ENCODE assay signal across 8 cellular contexts in genomic region chr7:102713011-102713690, GRCh38. TPM values are rescaled to one million over a fixed set of nuclear protein-coding genes. Genes with fewer than 3 reads are reported as not detected.
DNase-seq lines count a peak whose midpoint lies in the region; ATAC-seq lines count a peak whose summit lies in the region.
"Not testable (repeated sequence)": the region's sequence is repeated elsewhere in the genome, so short reads cannot be mapped to it uniquely, and the experiment has no call there.

No MANE protein-coding gene starts in this region.

- POLR2A ChIA-PET in activated CD8-positive, alpha-beta T cell treated with anti-CD3 and anti-CD28 coated beads, Interleukin-2, amount 10 ng/mL, durations not matched to agents 7 days and 5 days (lab: Charles Lee) = interaction anchor here (0.6 kb wide), 1 partner anchor 634 kb away, joined by 3 read pairs; no protein-coding TSS in a partner anchor

- peak overlapping the region; percentile 88 for H3K27ac Mint-ChIP-seq in activated CD8-positive, alpha-beta T cell treated with anti-CD3 and anti-CD28 coated beads, Interleukin-2, amount 10 ng/mL, durations not matched to agents 7 days and 5 days
- H3K27ac Mint-ChIP-seq in dendritic cell treated with granulocyte-macrophage colony-stimulating factor and Interleukin-4, amounts not matched to agents 40 ng/mL and 50 ng/mL, for 4 days = peak overlapping the region; percentile 82

- peak; percentile 68 for DNase-seq in NOMO-1 treated with DMSO at 0.1 percent for 48 hours (lab: John Stamatoyannopoulos, UW; ENCODE audit: unreplicated experiment)
- peak; percentile 63 for DNase-seq in activated CD8-positive, alpha-beta T cell treated with anti-CD3 and anti-CD28 coated beads, Interleukin-2, amount 10 ng/mL, durations not matched to agents 7 days and 5 days
- peak; percentile 5 for DNase-seq in stimulated activated naive CD4-positive, alpha-beta T cell treated with Interleukin-2 at 50 U/mL for 16 hours (lab: John Stamatoyannopoulos, UW)

- H3K36me3 Mint-ChIP-seq in activated CD8-positive, alpha-beta T cell treated with anti-CD3 and anti-CD28 coated beads, Interleukin-2, amount 10 ng/mL, durations not matched to agents 7 days and 5 days (ENCODE audit: low read depth); dendritic cell treated with granulocyte-macrophage colony-stimulating factor and Interleukin-4, amounts not matched to agents 40 ng/mL and 50 ng/mL, for 4 days (ENCODE audit: low read depth): not testable (repeated sequence)

- not testable (repeated sequence) for H3K9me3 Mint-ChIP-seq in activated CD8-positive, alpha-beta T cell treated with anti-CD3 and anti-CD28 coated beads, Interleukin-2, amount 10 ng/mL, durations not matched to agents 7 days and 5 days (ENCODE audit: insufficient read depth); dendritic cell treated with granulocyte-macrophage colony-stimulating factor and Interleukin-4, amounts not matched to agents 40 ng/mL and 50 ng/mL, for 4 days

- not testable (repeated sequence) for H3K27me3 Mint-ChIP-seq in activated CD8-positive, alpha-beta T cell treated with anti-CD3 and anti-CD28 coated beads, Interleukin-2, amount 10 ng/mL, durations not matched to agents 7 days and 5 days (ENCODE audit: low read depth); dendritic cell treated with granulocyte-macrophage colony-stimulating factor and Interleukin-4, amounts not matched to agents 40 ng/mL and 50 ng/mL, for 4 days

- peaks cover 23% of the 10 kb centered on the region for H3K4me1 Mint-ChIP-seq in activated CD8-positive, alpha-beta T cell treated with anti-CD3 and anti-CD28 coated beads, Interleukin-2, amount 10 ng/mL, durations not matched to agents 7 days and 5 days (ENCODE audit: low read depth)
- H3K4me1 Mint-ChIP-seq in dendritic cell treated with granulocyte-macrophage colony-stimulating factor and Interleukin-4, amounts not matched to agents 40 ng/mL and 50 ng/mL, for 4 days (ENCODE audit: low read depth) = peaks cover 15% of the 10 kb centered on the region

- peak; percentile 73 for ATAC-seq in GM18498 (IDR thresholded peaks at IDR 0.05; ENCODE audit: unreplicated experiment)
- ATAC-seq in GM19455 (IDR thresholded peaks at IDR 0.05; ENCODE audit: unreplicated experiment) = peak; percentile 69
- ATAC-seq in HG02759 (IDR thresholded peaks at IDR 0.05; ENCODE audit: unreplicated experiment) = peak; percentile 76
- peak; percentile 79 for ATAC-seq in HG03432 (IDR thresholded peaks at IDR 0.05; ENCODE audit: unreplicated experiment)
- peak; percentile 83 for ATAC-seq in activated CD8-positive, alpha-beta T cell treated with anti-CD3 and anti-CD28 coated beads, Interleukin-2, amount 10 ng/mL, durations not matched to agents 7 days and 5 days

- H3K4me3 Mint-ChIP-seq in activated CD8-positive, alpha-beta T cell treated with anti-CD3 and anti-CD28 coated beads, Interleukin-2, amount 10 ng/mL, durations not matched to agents 7 days and 5 days = peak overlapping the region; percentile 60
- not testable (repeated sequence) for H3K4me3 Mint-ChIP-seq in dendritic cell treated with granulocyte-macrophage colony-stimulating factor and Interleukin-4, amounts not matched to agents 40 ng/mL and 50 ng/mL, for 4 days

- CTCF ChIA-PET in activated CD8-positive, alpha-beta T cell treated with anti-CD3 and anti-CD28 coated beads, Interleukin-2, amount 10 ng/mL, durations not matched to agents 7 days and 5 days (lab: Charles Lee) = interaction anchor here (1.0 kb wide), 1 partner anchor 35 kb away, joined by 3 read pairs; no protein-coding TSS in a partner anchor

- intact Hi-C loops in dendritic cell treated with granulocyte-macrophage colony-stimulating factor and Interleukin-4, amounts not matched to agents 40 ng/mL and 50 ng/mL, for 4 days (cut with micrococcal nuclease) = not testable (repeated sequence)

RNA-seq across cellular contexts. Expression of gene FAM185A, which starts 35.6 kb away (rescaled TPM):
- 10 to 100 TPM in 1 of 2 experiments, 1 to 10 TPM in 1; 9.4 to 10.5 TPM for total RNA-seq in activated CD8-positive, alpha-beta T cell treated with anti-CD3 and anti-CD28 coated beads, Interleukin-2, amount 10 ng/mL, durations not matched to agents 7 days and 5 days

RNA-seq across cellular contexts. Expression of gene POLR2J2, which starts 41.7 kb away (rescaled TPM):
- 10 to 100 TPM; 19.4 to 20.6 TPM for total RNA-seq in activated CD8-positive, alpha-beta T cell treated with anti-CD3 and anti-CD28 coated beads, Interleukin-2, amount 10 ng/mL, durations not matched to agents 7 days and 5 days

Comparison
In these comparisons a context has a peak if more than half of its experiments do, and no peak if none do; other contexts are left out.
1. Peak in every context shown above with its lines: DNase-seq and ATAC-seq.
2. DNase-seq: peak in every context shown above with its lines; median percentile 68 in NOMO-1 treated with DMSO at 0.1 percent for 48 hours; 63 in activated CD8-positive, alpha-beta T cell treated with anti-CD3 and anti-CD28 coated beads, Interleukin-2, amount 10 ng/mL, durations not matched to agents 7 days and 5 days; 5 in stimulated activated naive CD4-positive, alpha-beta T cell treated with Interleukin-2 at 50 U/mL for 16 hours.